Comparison of ENCODE assay signal across 8 cellular contexts in genomic region chr1:40161888-40162397, GRCh38. TPM values are rescaled to one million over a fixed set of nuclear protein-coding genes. Genes with fewer than 3 reads are reported as not detected.
A peak's percentile ranks its signal among the peaks of the same experiment; 100 is the strongest.
DNase-seq lines count a peak whose midpoint lies in the region; ATAC-seq and TF ChIP-seq lines count a peak whose summit lies in the region.

No MANE protein-coding gene starts in this region.

- H3K9me3 ChIP-seq in DND-41 (ENCODE audit: insufficient read depth, low read length, severe bottlenecking) (no peaks in the 10 kb centered on the region), muscle layer of duodenum (ENCODE audit: control insufficient read depth in 1 of 2, low read length in 2 of 2) (no peaks in the 10 kb centered on the region)

- H3K79me2 ChIP-seq in DND-41 (ENCODE audit: insufficient read depth, low read length): peaks cover 62% of the 10 kb centered on the region

- ATAC-seq in DND-41 (ENCODE audit: insufficient read depth, low read depth): peak; percentile 21; the same call in 2 of the 3 replicates

- peak overlapping the region; percentile 86 for H2AFZ ChIP-seq in DND-41 (ENCODE audit: low read depth, low read length)

- no peaks in the 10 kb centered on the region; the same call in 1 of the 2 replicates for H3K36me3 ChIP-seq in DND-41 (ENCODE audit: insufficient read depth, low read length)
- H3K36me3 ChIP-seq in muscle layer of duodenum (ENCODE audit: control insufficient read depth in 1 of 2, insufficient read depth in 2 of 2, low read length in 2 of 2): peaks cover 0 to 8% of the 10 kb centered on the region in 2 donors

- H3K27me3 ChIP-seq in DND-41 (ENCODE audit: insufficient read depth, low read length, poor library complexity): no peaks in the 10 kb centered on the region
- no peaks in the 10 kb centered on the region for H3K27me3 ChIP-seq in muscle layer of duodenum (ENCODE audit: low read depth, low read length)

- in situ Hi-C loops in ACHN (cut with HindIII; ENCODE audit: low pct_ligation_motif_present, low pct_unique_long_range_greater_than_20kb, low sequenced_read_pairs): no loop called here

- H3K27ac ChIP-seq in DND-41 (ENCODE audit: low read length) (peak overlapping the region; percentile 82), cingulate gyrus (ENCODE audit: low read depth, low read length) (peak overlapping the region; percentile 99), muscle layer of duodenum (ENCODE audit: low read length) (peak overlapping the region; percentile 92)

- peak overlapping the region; percentile 80 for H3K4me2 ChIP-seq in DND-41 (ENCODE audit: insufficient read depth, low read length)

- peaks cover 35% of the 10 kb centered on the region for H4K20me1 ChIP-seq in DND-41 (ENCODE audit: insufficient read depth, low read length)

- peak; percentile 12 for TF ChIP-seq CTCF in DND-41 (IDR thresholded peaks at IDR 0.05; ENCODE audit: borderline replicate concordance, extremely low read depth, low read length, poor library complexity, severe bottlenecking)

- H3K9ac ChIP-seq in DND-41 (ENCODE audit: low read depth, low read length): peak overlapping the region; percentile 80

- DNase-seq in DND-41 (no peak), HT-29 (ENCODE audit: low spot score) (peak; percentile 3), HK-2 (ENCODE audit: unreplicated experiment) (no peak), NCI-H526 treated with DMSO at 0.1 percent for 48 hours (lab: John Stamatoyannopoulos, UW) (no peak), ACHN (no peak), foreskin melanocyte (no peak)

- H3K4me3 ChIP-seq in DND-41 (ENCODE audit: low read depth in 1 of 2, low read length in 2 of 2) (peak overlapping the region; percentile 63 to 92), muscle layer of duodenum (ENCODE audit: low read depth in 1 of 2, low read length in 2 of 2) (peak overlapping the region; percentile 91 to 97)

- H3K4me1 ChIP-seq in DND-41 (ENCODE audit: insufficient read depth, low read length) (peaks cover 31% of the 10 kb centered on the region), muscle layer of duodenum (ENCODE audit: control insufficient read depth in 1 of 2, insufficient read depth in 2 of 2, low read length in 2 of 2) (peaks cover 12 to 30% of the 10 kb centered on the region in 2 donors)

RNA-seq across cellular contexts. Expression of gene RLF, which starts 0.8 kb away (rescaled TPM):
- total RNA-seq in HT-29 (2014; rRNA removed; shearing (Covaris generic)): 4.9 and 5.0 TPM in 2 replicates
